8 cellular contexts compared by ENCODE assay signal in genomic region chr2:6865346-6866238, GRCh38. TPM values are rescaled to one million over a fixed set of nuclear protein-coding genes. Genes with fewer than 3 reads are reported as not detected.
DNase-seq lines count a peak whose midpoint lies in the region; ATAC-seq and TF ChIP-seq lines count a peak whose summit lies in the region.

A gene with protein sequence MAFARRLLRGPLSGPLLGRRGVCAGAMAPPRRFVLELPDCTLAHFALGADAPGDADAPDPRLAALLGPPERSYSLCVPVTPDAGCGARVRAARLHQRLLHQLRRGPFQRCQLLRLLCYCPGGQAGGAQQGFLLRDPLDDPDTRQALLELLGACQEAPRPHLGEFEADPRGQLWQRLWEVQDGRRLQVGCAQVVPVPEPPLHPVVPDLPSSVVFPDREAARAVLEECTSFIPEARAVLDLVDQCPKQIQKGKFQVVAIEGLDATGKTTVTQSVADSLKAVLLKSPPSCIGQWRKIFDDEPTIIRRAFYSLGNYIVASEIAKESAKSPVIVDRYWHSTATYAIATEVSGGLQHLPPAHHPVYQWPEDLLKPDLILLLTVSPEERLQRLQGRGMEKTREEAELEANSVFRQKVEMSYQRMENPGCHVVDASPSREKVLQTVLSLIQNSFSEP (minus strand): TSS chr2:6865907. CDS start chr2:6865696, 211 bp downstream.

- H3K27ac Mint-ChIP-seq in activated CD4-positive, alpha-beta T cell treated with anti-CD3 and anti-CD28 coated beads, Interleukin-2, amount 10 ng/mL, durations not matched to agents 7 days and 5 days = peak within 1 kb of the TSS; percentile 100

- no peaks in the 10 kb centered on the region for H3K27me3 ChIP-seq in duodenal mucosa (ENCODE audit: control insufficient read depth in 1 of 2, insufficient read depth in 2 of 2, low read length in 2 of 2)

- POLR2A ChIA-PET in activated CD4-positive, alpha-beta T cell treated with anti-CD3 and anti-CD28 coated beads, Interleukin-2, amount 10 ng/mL, durations not matched to agents 7 days and 5 days (lab: Charles Lee) = interaction anchor here (0.6 to 6.1 kb wide), 4 partner anchors 13 to 51 kb away, joined by 3 to 69 read pairs (median 5); partner anchors contain the start of gene RSAD2

- H3K27me3 Mint-ChIP-seq in activated CD4-positive, alpha-beta T cell treated with anti-CD3 and anti-CD28 coated beads, Interleukin-2, amount 10 ng/mL, durations not matched to agents 7 days and 5 days = no peaks in the 10 kb centered on the region

- H3K4me3 ChIP-seq in duodenal mucosa (ENCODE audit: low read depth in 1 of 2, low read length in 2 of 2) = peak within 1 kb of the TSS; percentile 87 to 92

- peak; percentile 42 for TF ChIP-seq CTCF in GM13977 (IDR thresholded peaks at IDR 0.05; ENCODE audit: extremely low read depth, insufficient read depth, missing control alignments)

- H3K9ac ChIP-seq in duodenal mucosa (ENCODE audit: low read depth in 1 of 2, low read length in 2 of 2) = peak within 1 kb of the TSS; percentile 33 to 75

- H3K27ac ChIP-seq in duodenal mucosa (ENCODE audit: low read depth, low read length) = peak within 1 kb of the TSS; percentile 36

- H3K4me3 Mint-ChIP-seq in activated CD4-positive, alpha-beta T cell treated with anti-CD3 and anti-CD28 coated beads, Interleukin-2, amount 10 ng/mL, durations not matched to agents 7 days and 5 days = peak within 1 kb of the TSS; percentile 96

- H3K4me1 ChIP-seq in duodenal mucosa (ENCODE audit: control insufficient read depth in 1 of 2, insufficient read depth in 2 of 2, low read length in 2 of 2) = peaks cover 5 to 6% of the 10 kb centered on the region in 2 donors

- peaks cover 65% of the 10 kb centered on the region for H3K4me1 Mint-ChIP-seq in activated CD4-positive, alpha-beta T cell treated with anti-CD3 and anti-CD28 coated beads, Interleukin-2, amount 10 ng/mL, durations not matched to agents 7 days and 5 days

- H3K9me3 Mint-ChIP-seq in activated CD4-positive, alpha-beta T cell treated with anti-CD3 and anti-CD28 coated beads, Interleukin-2, amount 10 ng/mL, durations not matched to agents 7 days and 5 days = peaks cover 18% of the 10 kb centered on the region

- in situ Hi-C loops in GM13977 (cut with MboI; ENCODE audit: low pct_unique_long_range_greater_than_20kb, low sequenced_read_pairs, unreplicated experiment) = no loop called here

- H3K36me3 ChIP-seq in duodenal mucosa (ENCODE audit: control insufficient read depth in 1 of 2, insufficient read depth in 2 of 2, low read length in 2 of 2) = peaks cover 7% of the 10 kb centered on the region in 2 donors

- CTCF ChIA-PET in activated CD4-positive, alpha-beta T cell treated with anti-CD3 and anti-CD28 coated beads, Interleukin-2, amount 10 ng/mL, durations not matched to agents 7 days and 5 days (lab: Charles Lee) = interaction anchor here (0.7 to 8.4 kb wide), 10 partner anchors 9 to 49 kb away, joined by 3 to 58 read pairs (median 4); partner anchors contain the start of gene RSAD2

- H3K9me3 ChIP-seq in duodenal mucosa (ENCODE audit: control insufficient read depth in 1 of 2, low read length in 2 of 2) = peaks cover under 1 to 1% of the 10 kb centered on the region in 2 donors

- ATAC-seq in HG02852 (IDR thresholded peaks at IDR 0.05; ENCODE audit: unreplicated experiment) = peak; percentile 79

- DNase-seq in A172 (ENCODE audit: low spot score) (peak; percentile 37), GM13977 (ENCODE audit: low spot score) (peak; percentile 93), NCI-H2029 treated with DMSO at 0.1 percent for 48 hours (lab: John Stamatoyannopoulos, UW) (peak; percentile 16), lung microvascular endothelial cell (ENCODE audit: low read depth in 2 of 2) (peak; percentile 49 to 63)
- peak; percentile 93 for DNase-seq in activated CD4-positive, alpha-beta T cell treated with anti-CD3 and anti-CD28 coated beads, Interleukin-2, amount 10 ng/mL, durations not matched to agents 7 days and 5 days
- peak; percentile 44 for DNase-seq in stimulated activated CD8-positive, alpha-beta memory T cell treated with anti-CD3 and anti-CD28 coated beads, Interleukin-15, amount 100 ng/mL, for 24 hours (ENCODE audit: low read depth)

- H3K36me3 Mint-ChIP-seq in activated CD4-positive, alpha-beta T cell treated with anti-CD3 and anti-CD28 coated beads, Interleukin-2, amount 10 ng/mL, durations not matched to agents 7 days and 5 days (ENCODE audit: low read depth) = peaks cover 65% of the 10 kb centered on the region

RNA-seq across cellular contexts. Expression of the gene that starts here (rescaled TPM):
- 11.4 and 12.7 TPM in 2 replicates for total RNA-seq in A172 (2014; rRNA removed; shearing (Covaris generic))
- total RNA-seq in activated CD4-positive, alpha-beta T cell treated with anti-CD3 and anti-CD28 coated beads, Interleukin-2, amount 10 ng/mL, durations not matched to agents 7 days and 5 days = 10 to 100 TPM; 94.3 to 96.0 TPM
- total RNA-seq in lung microvascular endothelial cell = 0.20 and 0.65 TPM in 2 replicates

Comparison
In these comparisons a context has a peak if more than half of its experiments do, and no peak if none do; other contexts are left out.
1. Peak in every context shown above with its lines: DNase-seq, ATAC-seq, H3K4me3 ChIP-seq and H3K27ac ChIP-seq.
2. Peak in DNase-seq in lung microvascular endothelial cell; RNA of the gene not detected or under 1 TPM.
3. DNase-seq: peak in every context shown above with its lines; median percentile 93 in GM13977; 93 in activated CD4-positive, alpha-beta T cell treated with anti-CD3 and anti-CD28 coated beads, Interleukin-2, amount 10 ng/mL, durations not matched to agents 7 days and 5 days; 56 in lung microvascular endothelial cell; 44 in stimulated activated CD8-positive, alpha-beta memory T cell treated with anti-CD3 and anti-CD28 coated beads, Interleukin-15, amount 100 ng/mL, for 24 hours; 37 in A172; 16 in NCI-H2029 treated with DMSO at 0.1 percent for 48 hours.